Comparison of ENCODE assay signal across 18 cellular contexts in the genomic region with DNA sequence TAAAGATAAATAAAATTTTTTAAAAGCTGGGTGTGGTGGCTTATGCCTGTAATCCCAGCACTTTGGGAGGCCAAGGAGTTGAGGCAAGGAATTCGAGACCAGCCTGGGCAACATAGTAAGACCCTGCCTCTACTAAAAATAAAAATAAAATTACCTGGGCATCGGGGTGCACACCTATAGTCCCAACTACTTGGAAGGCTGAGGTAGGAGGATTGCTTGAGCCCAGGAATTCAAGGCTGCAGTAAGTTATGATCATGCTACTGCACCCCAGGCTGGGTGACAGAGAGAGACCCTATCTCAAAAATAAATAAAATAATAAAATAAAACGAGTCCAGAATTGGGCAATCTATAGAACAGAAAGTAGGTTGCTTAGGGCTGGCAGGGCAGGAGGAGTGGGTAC.
DNase-seq lines count a peak whose midpoint lies in the region; ATAC-seq and TF ChIP-seq lines count a peak whose summit lies in the region.
"Had no signal": no experiment of that assay in that cellular context is flagged by ENCODE, and none has a peak within 500 bp of the region (broad histone marks: within the 10 kb centered on the region; RNA-seq: fewer than 3 reads in every experiment).

No MANE protein-coding gene starts in this region.

- CTCF ChIA-PET in activated naive CD4-positive, alpha-beta T cell treated with anti-CD3 and anti-CD28 coated beads for 36 hours (lab: Charles Lee): interaction anchor here (1.5 kb wide), 1 partner anchor 81 kb away, joined by 3 read pairs; no protein-coding TSS in a partner anchor
- CTCF ChIA-PET in Panc1 (lab: Charles Lee): no interaction called here

- DNase-seq in activated naive CD4-positive, alpha-beta T cell treated with anti-CD3 and anti-CD28 coated beads for 36 hours: no peak
- DNase-seq in activated naive CD4-positive, alpha-beta T cell (lab: John Stamatoyannopoulos, UW): no peak
- DNase-seq in Panc1 (ENCODE audit: low read depth, low spot score) (no peak), RPMI8226 (no peak), NCI-H128 (lab: John Stamatoyannopoulos, UW; ENCODE audit: unreplicated experiment) (no peak)
- DNase-seq in activated naive CD8-positive, alpha-beta T cell treated with anti-CD3 and anti-CD28 coated beads, Interleukin-2, amount 50 U/mL, for 24 hours: no peak
- DNase-seq: activated CD4-positive, alpha-beta T cell treated with anti-CD3 and anti-CD28 coated beads, Interleukin-2, amount 50 U/mL, for 48 hours; Caco-2; cerebellar nuclear complex; IMR-90; left ventricle myocardium inferior; NCI-H2029; NCI-H446; occipital lobe; stimulated activated CD4-positive, alpha-beta T cell treated with anti-CD3 and anti-CD28 coated beads, Interleukin-12 subunit alpha, Interleukin-12 subunit beta, amount 100 ng/mL, for 4 hours had no signal

- BruUV-seq in Panc1 (replicated peaks; lab: Mats Ljungman, UMichigan): no TSS peak

- ATAC-seq in Panc1 (no peak), gastroesophageal sphincter (no peak)
- ATAC-seq in activated naive CD8-positive, alpha-beta T cell treated with anti-CD3 and anti-CD28 coated beads, Interleukin-2, amount 50 U/mL, for 24 hours: no peak
- ATAC-seq in stimulated activated memory B cell treated with anti-CD40 and anti-IgM and Interleukin-4, amounts not matched to agents 10 μg/mL and 1 μg/mL and 100 μg/mL, for 72 hours: no peak

- H3K4me1 ChIP-seq in Panc1 (ENCODE audit: control insufficient read depth, insufficient read depth, low read length) (peaks cover 12% of the 10 kb centered on the region), gastroesophageal sphincter (no peaks in the 10 kb centered on the region)
- H3K4me1 ChIP-seq: left ventricle myocardium inferior had no signal

- H3K4me1 Mint-ChIP-seq in activated naive CD4-positive, alpha-beta T cell treated with anti-CD3 and anti-CD28 coated beads for 36 hours (ENCODE audit: low read depth): peaks cover 76% of the 10 kb centered on the region
- peaks cover 89% of the 10 kb centered on the region for H3K4me1 Mint-ChIP-seq in activated naive CD8-positive, alpha-beta T cell treated with anti-CD3 and anti-CD28 coated beads, Interleukin-2, amount 50 U/mL, for 24 hours
- H3K4me1 Mint-ChIP-seq in stimulated activated memory B cell treated with anti-CD40 and anti-IgM and Interleukin-4, amounts not matched to agents 10 μg/mL and 1 μg/mL and 100 μg/mL, for 72 hours: peaks cover 64% of the 10 kb centered on the region

- H3K4me3 Mint-ChIP-seq in activated naive CD4-positive, alpha-beta T cell treated with anti-CD3 and anti-CD28 coated beads for 36 hours: no peak overlapping the region
- no peak overlapping the region for H3K4me3 Mint-ChIP-seq in activated naive CD8-positive, alpha-beta T cell treated with anti-CD3 and anti-CD28 coated beads, Interleukin-2, amount 50 U/mL, for 24 hours
- H3K4me3 Mint-ChIP-seq in stimulated activated memory B cell treated with anti-CD40 and anti-IgM and Interleukin-4, amounts not matched to agents 10 μg/mL and 1 μg/mL and 100 μg/mL, for 72 hours: no peak overlapping the region

- POLR2A ChIA-PET in Panc1 (lab: Charles Lee): no interaction called here

- H3K27ac ChIP-seq in Panc1 (ENCODE audit: low read length): peak overlapping the region; percentile 90; the same call in 1 of the 2 replicates
- no peak overlapping the region for H3K27ac ChIP-seq in gastroesophageal sphincter
- H3K27ac ChIP-seq: HL-60, left ventricle myocardium inferior had no signal

- H3K4me3 ChIP-seq in Panc1 (ENCODE audit: low read depth in 2 of 2, low read length in 2 of 2): no peak overlapping the region
- no peak overlapping the region for H3K4me3 ChIP-seq in gastroesophageal sphincter
- H3K4me3 ChIP-seq: left ventricle myocardium inferior had no signal

- peak overlapping the region; percentile 87 for H3K27ac Mint-ChIP-seq in activated naive CD4-positive, alpha-beta T cell treated with anti-CD3 and anti-CD28 coated beads for 36 hours
- H3K27ac Mint-ChIP-seq in activated naive CD8-positive, alpha-beta T cell treated with anti-CD3 and anti-CD28 coated beads, Interleukin-2, amount 50 U/mL, for 24 hours: peak overlapping the region; percentile 92
- H3K27ac Mint-ChIP-seq in stimulated activated memory B cell treated with anti-CD40 and anti-IgM and Interleukin-4, amounts not matched to agents 10 μg/mL and 1 μg/mL and 100 μg/mL, for 72 hours: peak overlapping the region; percentile 79

- peaks cover 2% of the 10 kb centered on the region; the same call in 1 of the 2 replicates for H3K9me3 ChIP-seq in Panc1 (ENCODE audit: control insufficient read depth, insufficient read depth, low read depth, low read length)
- no peaks in the 10 kb centered on the region for H3K9me3 ChIP-seq in gastroesophageal sphincter
- H3K9me3 ChIP-seq: left ventricle myocardium inferior had no signal

- H3K9me3 Mint-ChIP-seq in activated naive CD4-positive, alpha-beta T cell treated with anti-CD3 and anti-CD28 coated beads for 36 hours: no peaks in the 10 kb centered on the region
- H3K9me3 Mint-ChIP-seq in activated naive CD8-positive, alpha-beta T cell treated with anti-CD3 and anti-CD28 coated beads, Interleukin-2, amount 50 U/mL, for 24 hours: no peaks in the 10 kb centered on the region
- H3K9me3 Mint-ChIP-seq in stimulated activated memory B cell treated with anti-CD40 and anti-IgM and Interleukin-4, amounts not matched to agents 10 μg/mL and 1 μg/mL and 100 μg/mL, for 72 hours: peaks cover 7% of the 10 kb centered on the region

- H3K27me3 Mint-ChIP-seq in activated naive CD4-positive, alpha-beta T cell treated with anti-CD3 and anti-CD28 coated beads for 36 hours (ENCODE audit: low read depth): no peaks in the 10 kb centered on the region
- H3K27me3 Mint-ChIP-seq in activated naive CD8-positive, alpha-beta T cell treated with anti-CD3 and anti-CD28 coated beads, Interleukin-2, amount 50 U/mL, for 24 hours: no peaks in the 10 kb centered on the region
- no peaks in the 10 kb centered on the region for H3K27me3 Mint-ChIP-seq in stimulated activated memory B cell treated with anti-CD40 and anti-IgM and Interleukin-4, amounts not matched to agents 10 μg/mL and 1 μg/mL and 100 μg/mL, for 72 hours

- no peaks in the 10 kb centered on the region for H3K36me3 Mint-ChIP-seq in activated naive CD4-positive, alpha-beta T cell treated with anti-CD3 and anti-CD28 coated beads for 36 hours (ENCODE audit: low read depth)
- H3K36me3 Mint-ChIP-seq in activated naive CD8-positive, alpha-beta T cell treated with anti-CD3 and anti-CD28 coated beads, Interleukin-2, amount 50 U/mL, for 24 hours (ENCODE audit: low read depth): no peaks in the 10 kb centered on the region
- H3K36me3 Mint-ChIP-seq in stimulated activated memory B cell treated with anti-CD40 and anti-IgM and Interleukin-4, amounts not matched to agents 10 μg/mL and 1 μg/mL and 100 μg/mL, for 72 hours: peaks cover 7% of the 10 kb centered on the region

- in situ Hi-C loops in Panc1 (cut with HindIII; ENCODE audit: low pct_unique_long_range_greater_than_20kb, low sequenced_read_pairs): no loop called here

- no peak for TF ChIP-seq POLR2A in gastroesophageal sphincter (IDR thresholded peaks at IDR 0.05)

- WGBS in gastroesophageal sphincter (ENCODE audit: low coverage in 1 of 2), 2 donors: 96 to 100% methylated on average over 2 to 3 of the region's 3 CpGs

- intact Hi-C loops in activated naive CD4-positive, alpha-beta T cell treated with anti-CD3 and anti-CD28 coated beads for 36 hours (cut with micrococcal nuclease): loop anchor here (1.0 to 5.0 kb wide), 6 partner anchors 28 to 199 kb away; no protein-coding TSS in a partner anchor
- intact Hi-C loops in Panc1 (cut with micrococcal nuclease; ENCODE audit: unreplicated experiment): no loop called here

- no peak for TF ChIP-seq EP300 in gastroesophageal sphincter (IDR thresholded peaks at IDR 0.05)

- TF ChIP-seq CTCF in Panc1 (IDR thresholded peaks at IDR 0.05): no peak
- TF ChIP-seq CTCF in gastroesophageal sphincter (IDR thresholded peaks at IDR 0.05): no peak

- H3K36me3 ChIP-seq in Panc1 (ENCODE audit: control insufficient read depth, insufficient read depth, low read length) (no peaks in the 10 kb centered on the region), gastroesophageal sphincter (no peaks in the 10 kb centered on the region)
- H3K36me3 ChIP-seq: left ventricle myocardium inferior had no signal

- H3K27me3 ChIP-seq in Panc1 (ENCODE audit: control insufficient read depth, insufficient read depth, low read length) (no peaks in the 10 kb centered on the region), gastroesophageal sphincter (no peaks in the 10 kb centered on the region)
